ENCODE assay signal across 21 cellular contexts in genomic region chr7:508461-509170, GRCh38.
"Had no signal": no experiment of that assay in that cellular context is flagged by ENCODE, and none has a peak within 500 bp of the region (broad histone marks: within the 10 kb centered on the region; RNA-seq: fewer than 3 reads in every experiment).

No MANE protein-coding gene starts in this region.

- H3K36me3 ChIP-seq: right lobe of liver had no signal

- H3K4me1 ChIP-seq: testis had no signal

- H3K9me3 ChIP-seq: body of pancreas, prostate gland, right lobe of liver, testis, upper lobe of left lung had no signal

- H3K27ac ChIP-seq: prostate gland, right lobe of liver, testis, upper lobe of left lung had no signal

- H3K4me3 ChIP-seq: body of pancreas, prostate gland, right lobe of liver, smooth muscle cell, testis, upper lobe of left lung had no signal

- DNase-seq: activated CD4-positive, alpha-beta memory T cell treated with anti-CD3 and anti-CD28 coated beads, Interleukin-2, amount 10 ng/mL, durations not matched to agents 7 days and 5 days; activated CD4-positive, alpha-beta T cell treated with anti-CD3 and anti-CD28 coated beads for 48 hours; activated CD4-positive, CD25-positive, alpha-beta regulatory T cell; activated CD8-positive, alpha-beta memory T cell treated with anti-CD3 and anti-CD28 coated beads, Interleukin-2, amount 10 ng/mL, durations not matched to agents 7 days and 5 days; activated naive CD8-positive, alpha-beta T cell treated with anti-CD3 and anti-CD28 coated beads, Interleukin-2, amount 10 ng/mL, durations not matched to agents 7 days and 5 days; amygdala; central memory CD4-positive, alpha-beta T cell; cortex of kidney; effector CD4-positive, alpha-beta T cell; head of caudate nucleus; midbrain; stimulated activated CD4-positive, alpha-beta T cell treated with anti-CD3 and anti-CD28 coated beads, Interleukin-4, amount 100 ng/mL, for 24 hours; T-helper 1 cell; T-helper 9 cell; testis had no signal

- H3K4me2 ChIP-seq: smooth muscle cell had no signal

- ATAC-seq: activated CD8-positive, alpha-beta memory T cell treated with anti-CD3 and anti-CD28 coated beads, Interleukin-2, amount 10 ng/mL, durations not matched to agents 7 days and 5 days; body of pancreas; right lobe of liver; stimulated activated memory B cell treated with anti-CD40 and anti-IgM and Interleukin-4, amounts not matched to agents 10 μg/mL and 1 μg/mL and 100 μg/mL, for 72 hours had no signal

- H3K27me3 ChIP-seq: body of pancreas, right lobe of liver, testis, upper lobe of left lung had no signal
